Comparison of ENCODE assay signal across 1 cellular context in genomic region chr19:46984077-46985010, GRCh38.
TF ChIP-seq lines count a peak whose summit lies in the region.

No MANE protein-coding gene starts in this region.

TF ChIP-seq in HepG2, 621 proteins besides CTCF, POLR2A, EP300 and RAD21 (continued from another document and continues in another):
- no peak for TF ChIP-seq GRHL1 (CRISPR knock-in tag; conservative IDR thresholded peaks at IDR 0.05)
- peak; percentile 88 for TF ChIP-seq ZNF589 (CRISPR knock-in tag; conservative IDR thresholded peaks at IDR 0.05)
- peak; percentile 81 for TF ChIP-seq ZBTB38 (CRISPR knock-in tag; IDR thresholded peaks at IDR 0.05)
- TF ChIP-seq ZNF143 (CRISPR knock-in tag; IDR thresholded peaks at IDR 0.05): no peak
- TF ChIP-seq CHD2 (IDR thresholded peaks at IDR 0.05; ENCODE audit: low read depth, low read length): no peak
- TF ChIP-seq ZNF800 (CRISPR knock-in tag; IDR thresholded peaks at IDR 0.05): peak; percentile 64; the same call in 1 of the 2 replicates
- TF ChIP-seq REXO4 (CRISPR knock-in tag; IDR thresholded peaks at IDR 0.05; ENCODE audit: borderline replicate concordance): no peak
- TF ChIP-seq HMG20B (CRISPR knock-in tag; conservative IDR thresholded peaks at IDR 0.05): 0 out of 2 replicates have a peak, but pooled peaks have one; percentile 28
- peak; percentile 65 for TF ChIP-seq ZFP91 (CRISPR knock-in tag; IDR thresholded peaks at IDR 0.05; ENCODE audit: borderline replicate concordance)
- no peak for TF ChIP-seq ZNF672 (CRISPR knock-in tag; IDR thresholded peaks at IDR 0.05)
- TF ChIP-seq CAMTA2 (CRISPR knock-in tag; IDR thresholded peaks at IDR 0.05; ENCODE audit: borderline replicate concordance): no peak
- TF ChIP-seq ZBTB20 (CRISPR knock-in tag; IDR thresholded peaks at IDR 0.05; ENCODE audit: borderline replicate concordance, low read depth): peak; percentile 58; the same call in 1 of the 2 replicates
- TF ChIP-seq MXD1 (CRISPR knock-in tag; IDR thresholded peaks at IDR 0.05): peak; percentile 38; the same call in 1 of the 2 replicates
- peak; percentile 50; the same call in 1 of the 2 replicates for TF ChIP-seq ZSCAN31 (CRISPR knock-in tag; IDR thresholded peaks at IDR 0.05; ENCODE audit: low read depth)
- TF ChIP-seq DMAP1 (CRISPR knock-in tag; IDR thresholded peaks at IDR 0.05): peak; percentile 80; the same call in 1 of the 2 replicates
- 0 out of 2 replicates have a peak, but pooled peaks have one; percentile 53 for TF ChIP-seq ZFP37 (CRISPR knock-in tag; IDR thresholded peaks at IDR 0.05; ENCODE audit: borderline replicate concordance)
- no peak for TF ChIP-seq NCOA5 (CRISPR knock-in tag; IDR thresholded peaks at IDR 0.05)
- no peak for TF ChIP-seq MBNL3 (CRISPR knock-in tag; conservative IDR thresholded peaks at IDR 0.05)
- peak; percentile 97 for TF ChIP-seq CEBPG (CRISPR knock-in tag; IDR thresholded peaks at IDR 0.05)
- no peak; the same call in 1 of the 2 replicates for TF ChIP-seq BHLHE40 (IDR thresholded peaks at IDR 0.05; ENCODE audit: low read length)
- no peak for TF ChIP-seq JARID2 (CRISPR knock-in tag; IDR thresholded peaks at IDR 0.05; ENCODE audit: insufficient replicate concordance)
- no peak for TF ChIP-seq GABPA (IDR thresholded peaks at IDR 0.05; ENCODE audit: low read depth, low read length)
- peak; percentile 80 for TF ChIP-seq GABPA (CRISPR knock-in tag; IDR thresholded peaks at IDR 0.05; ENCODE audit: low read depth)
- TF ChIP-seq ZNF567 (CRISPR knock-in tag; IDR thresholded peaks at IDR 0.05; ENCODE audit: borderline replicate concordance): no peak
- no peak for TF ChIP-seq NBN (conservative IDR thresholded peaks at IDR 0.05)
- TF ChIP-seq SETDB1 (CRISPR knock-in tag; IDR thresholded peaks at IDR 0.05; ENCODE audit: borderline replicate concordance): no peak
- no peak for TF ChIP-seq ZUFSP (CRISPR knock-in tag; IDR thresholded peaks at IDR 0.05; ENCODE audit: borderline replicate concordance)
- TF ChIP-seq ZNF609 (CRISPR knock-in tag; IDR thresholded peaks at IDR 0.05; ENCODE audit: borderline replicate concordance): peak; percentile 83; the same call in 1 of the 2 replicates
- TF ChIP-seq TEF (CRISPR knock-in tag; IDR thresholded peaks at IDR 0.05): no peak; the same call in 1 of the 2 replicates
- peak; percentile 61; the same call in 1 of the 2 replicates for TF ChIP-seq ATF7-NPFF (CRISPR knock-in tag; IDR thresholded peaks at IDR 0.05; ENCODE audit: low read depth)
- TF ChIP-seq E2F2 (CRISPR knock-in tag; IDR thresholded peaks at IDR 0.05; ENCODE audit: borderline replicate concordance): 0 out of 2 replicates have a peak, but pooled peaks have one; percentile 21
- TF ChIP-seq ZNF343 (CRISPR knock-in tag; IDR thresholded peaks at IDR 0.05): peak; percentile 84; the same call in 1 of the 2 replicates
- no peak for TF ChIP-seq SCMH1 (CRISPR knock-in tag; IDR thresholded peaks at IDR 0.05; ENCODE audit: borderline replicate concordance)
- peak; percentile 77; the same call in 1 of the 2 replicates for TF ChIP-seq KDM1A (CRISPR knock-in tag; IDR thresholded peaks at IDR 0.05)
- no peak for TF ChIP-seq IRF1 (CRISPR knock-in tag; IDR thresholded peaks at IDR 0.05; ENCODE audit: low read depth)
- TF ChIP-seq RBFOX2 (IDR thresholded peaks at IDR 0.05; ENCODE audit: low read depth, low read length): no peak; the same call in 1 of the 2 replicates
- TF ChIP-seq PAXIP1 (CRISPR knock-in tag; conservative IDR thresholded peaks at IDR 0.05): peak; percentile 88
- TF ChIP-seq ZNF563 (CRISPR knock-in tag; IDR thresholded peaks at IDR 0.05): no peak; the same call in 1 of the 2 replicates
- no peak for TF ChIP-seq ZZZ3 (CRISPR knock-in tag; IDR thresholded peaks at IDR 0.05; ENCODE audit: borderline replicate concordance)
- peak; percentile 100 for TF ChIP-seq MEF2D (CRISPR knock-in tag; IDR thresholded peaks at IDR 0.05)
- no peak for TF ChIP-seq ZNF333 (CRISPR knock-in tag; IDR thresholded peaks at IDR 0.05; ENCODE audit: borderline replicate concordance)
- no peak for TF ChIP-seq ZNF75D (CRISPR knock-in tag; IDR thresholded peaks at IDR 0.05; ENCODE audit: borderline replicate concordance)
- no peak; the same call in 1 of the 2 replicates for TF ChIP-seq ATF7 (IDR thresholded peaks at IDR 0.05)
- 0 out of 2 replicates have a peak, but pooled peaks have one; percentile 52 for TF ChIP-seq ATF7 (CRISPR knock-in tag; IDR thresholded peaks at IDR 0.05)
- TF ChIP-seq ZNF12 (CRISPR knock-in tag; IDR thresholded peaks at IDR 0.05): peak; percentile 73
